In the genomic region with DNA sequence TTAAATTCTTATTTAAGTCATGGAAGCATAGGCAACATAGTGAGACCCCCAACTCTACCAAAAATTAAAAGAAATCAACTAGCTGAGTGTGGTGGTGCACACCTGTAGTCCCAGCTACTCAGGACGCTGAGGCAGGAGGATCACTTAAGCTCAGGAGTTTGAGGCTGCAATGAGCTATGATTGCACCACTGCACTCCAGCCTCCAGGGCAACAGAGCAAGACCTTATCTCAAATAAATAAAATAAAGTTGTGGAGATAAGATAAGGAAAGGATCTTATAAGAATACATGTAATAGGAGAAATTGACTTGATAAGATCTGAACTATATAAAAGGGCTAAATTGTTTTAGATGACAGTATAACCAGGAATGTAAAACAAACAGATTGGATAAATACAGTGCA, we compare ENCODE assay signal across 18 cellular contexts. TPM values are rescaled to one million over a fixed set of nuclear protein-coding genes. Genes with fewer than 3 reads are reported as not detected.
DNase-seq lines count a peak whose midpoint lies in the region; ATAC-seq, FAIRE-seq and TF ChIP-seq lines count a peak whose summit lies in the region.
"Had no signal": no experiment of that assay in that cellular context is flagged by ENCODE, and none has a peak within 500 bp of the region (broad histone marks: within the 10 kb centered on the region; RNA-seq: fewer than 3 reads in every experiment).

No MANE protein-coding gene starts in this region.

- no peak for FAIRE-seq in frontal cortex (lab: Jason Lieb, UNC)
- FAIRE-seq: HTR-8/SVneo had no signal

- intact Hi-C loops in activated CD4-positive, alpha-beta T cell treated with anti-CD3 and anti-CD28 coated beads for 36 hours (cut with DNase I, micrococcal nuclease), result loop anchor here (1.0 to 5.0 kb wide), 6 partner anchors 10 to 310 kb away; no protein-coding TSS in a partner anchor

- peak; percentile 33 for TF ChIP-seq CTCF in progenitor cell of endocrine pancreas (IDR thresholded peaks at IDR 0.05; ENCODE audit: unreplicated experiment)

- peaks cover 5% of the 10 kb centered on the region for H3K27me3 Mint-ChIP-seq in activated CD4-positive, alpha-beta T cell treated with anti-CD3 and anti-CD28 coated beads for 36 hours
- H3K27me3 Mint-ChIP-seq in IgD-negative memory B cell (no peaks in the 10 kb centered on the region), progenitor cell of endocrine pancreas (peaks cover 65% of the 10 kb centered on the region)
- H3K27me3 Mint-ChIP-seq in activated naive CD8-positive, alpha-beta T cell, result no peaks in the 10 kb centered on the region
- H3K27me3 Mint-ChIP-seq: CD4-positive, alpha-beta T cell had no signal

- no peak for ATAC-seq in activated CD4-positive, alpha-beta T cell treated with anti-CD3 and anti-CD28 coated beads for 36 hours
- ATAC-seq: esophagus mucosa, HCT116 had no signal

- H3K27ac Mint-ChIP-seq in activated CD4-positive, alpha-beta T cell treated with anti-CD3 and anti-CD28 coated beads for 36 hours, result peak overlapping the region; percentile 88
- H3K27ac Mint-ChIP-seq in IgD-negative memory B cell (no peak overlapping the region), progenitor cell of endocrine pancreas (no peak overlapping the region)
- peak overlapping the region; percentile 55 for H3K27ac Mint-ChIP-seq in activated naive CD8-positive, alpha-beta T cell

- peaks cover 61% of the 10 kb centered on the region for H3K4me1 Mint-ChIP-seq in activated CD4-positive, alpha-beta T cell treated with anti-CD3 and anti-CD28 coated beads for 36 hours
- H3K4me1 Mint-ChIP-seq in IgD-negative memory B cell (peaks cover 23 to 42% (median 27%) of the 10 kb centered on the region in 3 donors), progenitor cell of endocrine pancreas (ENCODE audit: low read depth) (peaks cover 12% of the 10 kb centered on the region)
- H3K4me1 Mint-ChIP-seq in activated naive CD8-positive, alpha-beta T cell (ENCODE audit: low read depth), result peaks cover 54% of the 10 kb centered on the region

- H3K9me3 Mint-ChIP-seq in activated CD4-positive, alpha-beta T cell treated with anti-CD3 and anti-CD28 coated beads for 36 hours (ENCODE audit: low read depth), result no peaks in the 10 kb centered on the region
- H3K9me3 Mint-ChIP-seq in IgD-negative memory B cell, result no peaks in the 10 kb centered on the region
- no peaks in the 10 kb centered on the region for H3K9me3 Mint-ChIP-seq in activated naive CD8-positive, alpha-beta T cell (ENCODE audit: low read depth)
- H3K9me3 Mint-ChIP-seq in progenitor cell of endocrine pancreas (ENCODE audit: low read depth), result no peaks in the 10 kb centered on the region
- H3K9me3 Mint-ChIP-seq: CD4-positive, alpha-beta T cell had no signal

- POLR2A ChIA-PET in activated CD4-positive, alpha-beta T cell treated with anti-CD3 and anti-CD28 coated beads for 36 hours (lab: Charles Lee), result interaction anchor here (0.8 to 1.4 kb wide), 4 partner anchors 10 to 37 kb away, joined by 3 to 10 read pairs (median 5); no protein-coding TSS in a partner anchor

- no peak for DNase-seq in activated CD4-positive, alpha-beta T cell treated with anti-CD3 and anti-CD28 coated beads for 36 hours
- no peak for DNase-seq in activated CD4-positive, alpha-beta T cell treated with anti-CD3 and anti-CD28 coated beads for 48 hours
- DNase-seq in progenitor cell of endocrine pancreas (ENCODE audit: low spot score, unreplicated experiment), result no peak
- no peak for DNase-seq in frontal cortex (ENCODE audit: low spot score in 2 of 2)
- no peak for DNase-seq in OCI-M1 (lab: John Stamatoyannopoulos, UW)
- no peak for DNase-seq in iPS-NIHi11 (ENCODE audit: low spot score)
- DNase-seq: activated naive CD4-positive, alpha-beta T cell; body of pancreas; CD4-positive, alpha-beta T cell; glutamatergic neuron; NCI-H1694; SW 1271; thyroid gland had no signal

- H3K36me3 Mint-ChIP-seq in activated CD4-positive, alpha-beta T cell treated with anti-CD3 and anti-CD28 coated beads for 36 hours (ENCODE audit: low read depth), result peaks cover 12% of the 10 kb centered on the region
- H3K36me3 Mint-ChIP-seq in IgD-negative memory B cell (no peaks in the 10 kb centered on the region), progenitor cell of endocrine pancreas (ENCODE audit: insufficient read depth) (no peaks in the 10 kb centered on the region)
- peaks cover 2% of the 10 kb centered on the region for H3K36me3 Mint-ChIP-seq in activated naive CD8-positive, alpha-beta T cell

- peak overlapping the region; percentile 77 for H3K4me3 Mint-ChIP-seq in activated CD4-positive, alpha-beta T cell treated with anti-CD3 and anti-CD28 coated beads for 36 hours
- H3K4me3 Mint-ChIP-seq in IgD-negative memory B cell (peak overlapping the region; percentile 80 to 94 (median 88)), progenitor cell of endocrine pancreas (ENCODE audit: low read depth) (no peak overlapping the region)
- H3K4me3 Mint-ChIP-seq in activated naive CD8-positive, alpha-beta T cell, result no peak overlapping the region

- CTCF ChIA-PET in activated CD4-positive, alpha-beta T cell treated with anti-CD3 and anti-CD28 coated beads for 36 hours (lab: Charles Lee), result interaction anchor here (0.8 to 2.7 kb wide), 18 partner anchors 8 to 244 kb away, joined by 3 to 22 read pairs (median 5); partner anchors contain the start of genes NSL1 and TATDN3

RNA-seq across cellular contexts. Expression of gene BATF3, which starts 2.3 kb away (rescaled TPM):
- 100 to 1,000 TPM; 129 to 149 TPM for total RNA-seq in activated CD4-positive, alpha-beta T cell treated with anti-CD3 and anti-CD28 coated beads for 36 hours
- 0.80 TPM for polyA plus RNA-seq in IgD-negative memory B cell
- total RNA-seq in progenitor cell of endocrine pancreas (0.53 and 0.55 TPM in 2 replicates), frontal cortex (5.7 TPM)

Comparison
In these comparisons a context has a peak if more than half of its experiments do, and no peak if none do; other contexts are left out.
1. H3K27ac Mint-ChIP-seq: peak in activated CD4-positive, alpha-beta T cell treated with anti-CD3 and anti-CD28 coated beads for 36 hours (single experiment) and activated naive CD8-positive, alpha-beta T cell (single experiment); none in IgD-negative memory B cell (0 of 3) and progenitor cell of endocrine pancreas (single experiment).
2. H3K4me3 Mint-ChIP-seq: peak in activated CD4-positive, alpha-beta T cell treated with anti-CD3 and anti-CD28 coated beads for 36 hours (single experiment) and IgD-negative memory B cell (4 of 4); none in activated naive CD8-positive, alpha-beta T cell (single experiment) and progenitor cell of endocrine pancreas (single experiment).
3. RNA of gene BATF3, which starts 2.3 kb away (total RNA-seq): 129 to 149 TPM in activated CD4-positive, alpha-beta T cell treated with anti-CD3 and anti-CD28 coated beads for 36 hours; 5.7 TPM in frontal cortex (single experiment) and 0.53 to 0.55 TPM in progenitor cell of endocrine pancreas; every median in the first group is over 10 times any median in the second.